26 cellular contexts compared by ENCODE assay signal in the genomic region with DNA sequence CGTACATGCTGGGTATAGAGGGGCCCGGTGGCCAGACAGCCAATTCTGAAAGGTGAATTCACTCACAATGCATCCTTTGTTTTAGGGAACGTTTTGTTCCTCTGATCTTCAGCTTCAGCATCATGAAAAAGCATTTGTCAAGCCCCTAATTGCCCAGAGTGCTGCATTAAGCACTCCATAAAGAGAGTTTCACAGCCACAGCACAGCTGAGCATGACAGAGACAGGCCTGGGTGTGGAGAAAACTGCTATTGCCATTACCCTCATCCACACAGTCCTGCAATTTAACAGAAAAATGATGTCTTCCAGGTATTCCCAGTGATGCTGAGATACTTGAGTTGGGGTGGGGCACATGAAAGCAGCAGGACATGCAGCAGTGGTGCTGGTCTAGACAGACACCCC. TPM values are rescaled to one million over a fixed set of nuclear protein-coding genes. Genes with fewer than 3 reads are reported as not detected.
DNase-seq lines count a peak whose midpoint lies in the region; ATAC-seq and TF ChIP-seq lines count a peak whose summit lies in the region.
"Had no signal": no experiment of that assay in that cellular context is flagged by ENCODE, and none has a peak within 500 bp of the region (broad histone marks: within the 10 kb centered on the region; RNA-seq: fewer than 3 reads in every experiment).

No MANE protein-coding gene starts in this region.

- CTCF ChIA-PET in RWPE1 (lab: Yijun Ruan, JAX), result no interaction called here

- H3F3A ChIP-seq in neural cell (ENCODE audit: insufficient read depth, low read length, poor library complexity, severe bottlenecking), result no peaks in the 10 kb centered on the region

- peaks cover 2% of the 10 kb centered on the region for H3K27me3 Mint-ChIP-seq in glutamatergic neuron (ENCODE audit: unreplicated experiment)
- H3K27me3 Mint-ChIP-seq in stimulated activated memory B cell treated with anti-CD40 and anti-IgM and Interleukin-4, amounts not matched to agents 10 μg/mL and 1 μg/mL and 100 μg/mL, for 72 hours, result no peaks in the 10 kb centered on the region
- H3K27me3 Mint-ChIP-seq: CD4-positive, alpha-beta memory T cell had no signal

- H3K4me3 Mint-ChIP-seq in glutamatergic neuron (ENCODE audit: unreplicated experiment), result no peak overlapping the region
- H3K4me3 Mint-ChIP-seq in stimulated activated memory B cell treated with anti-CD40 and anti-IgM and Interleukin-4, amounts not matched to agents 10 μg/mL and 1 μg/mL and 100 μg/mL, for 72 hours, result no peak overlapping the region
- H3K4me3 Mint-ChIP-seq: CD14-positive monocyte; CD4-positive, alpha-beta memory T cell; CD4-positive, CD25-positive, alpha-beta regulatory T cell; CD8-positive, alpha-beta memory T cell had no signal

- no peaks in the 10 kb centered on the region for H3K4me1 ChIP-seq in mesendoderm (ENCODE audit: control insufficient read depth, low read depth, low read length)
- H3K4me1 ChIP-seq: BE2C, BLaER1 had no signal

- DNase-seq in NCI-H526 (lab: John Stamatoyannopoulos, UW), result peak; percentile 1 to 8
- DNase-seq in NCI-H526 treated with DMSO at 0.1 percent for 48 hours (lab: John Stamatoyannopoulos, UW), result no peak
- no peak for DNase-seq in glutamatergic neuron
- no peak for DNase-seq in mesendoderm
- DNase-seq in KG1 (lab: John Stamatoyannopoulos, UW), result no peak
- DNase-seq in RWPE1 (ENCODE audit: low spot score), result no peak
- DNase-seq: 8988T; ACHN; BE2C; C1 segment of cervical spinal cord; CD4-positive, alpha-beta memory T cell; CD4-positive, CD25-positive, alpha-beta regulatory T cell; CD8-positive, alpha-beta memory T cell; COR-L47; DMS 273 treated with DMSO at 0.1 percent for 48 hours; DMS153; DMS53; DMS79; DND-41; EL; GDM1 had no signal

- no peak overlapping the region for H3K9ac ChIP-seq in mesendoderm (ENCODE audit: low read length)
- H3K9ac ChIP-seq in neural cell (ENCODE audit: low read length), result peak overlapping the region; percentile 16
- H3K9ac ChIP-seq: BLaER1 had no signal

- H4K5ac ChIP-seq in mesendoderm (ENCODE audit: low read length), result no peak overlapping the region

- no peak for TF ChIP-seq CTCF in glutamatergic neuron (IDR thresholded peaks at IDR 0.05; ENCODE audit: partially characterized antibody, unreplicated experiment)
- TF ChIP-seq CTCF in neural cell (IDR thresholded peaks at IDR 0.05; ENCODE audit: poor library complexity, severe bottlenecking), result no peak
- TF ChIP-seq CTCF in RWPE1 (conservative IDR thresholded peaks at IDR 0.05; ENCODE audit: low read depth), result no peak

- no peaks in the 10 kb centered on the region for H3K79me1 ChIP-seq in mesendoderm (ENCODE audit: low read length)

- H3K4me2 ChIP-seq in mesendoderm (ENCODE audit: low read length), result no peak overlapping the region
- H3K4me2 ChIP-seq in neural cell (ENCODE audit: low read length), result no peak overlapping the region
- H3K4me2 ChIP-seq: BLaER1 had no signal

- no peak overlapping the region for H4K8ac ChIP-seq in mesendoderm (ENCODE audit: low read depth, low read length)

- peaks cover 16% of the 10 kb centered on the region for H3K36me3 Mint-ChIP-seq in glutamatergic neuron (ENCODE audit: unreplicated experiment)
- peaks cover 4% of the 10 kb centered on the region for H3K36me3 Mint-ChIP-seq in stimulated activated memory B cell treated with anti-CD40 and anti-IgM and Interleukin-4, amounts not matched to agents 10 μg/mL and 1 μg/mL and 100 μg/mL, for 72 hours
- H3K36me3 Mint-ChIP-seq: CD14-positive monocyte; CD4-positive, alpha-beta memory T cell had no signal

- no peak overlapping the region for H2AK5ac ChIP-seq in mesendoderm (ENCODE audit: low read length)

- peaks cover 17% of the 10 kb centered on the region for H3K4me1 Mint-ChIP-seq in glutamatergic neuron (ENCODE audit: low read depth, unreplicated experiment)
- no peaks in the 10 kb centered on the region for H3K4me1 Mint-ChIP-seq in stimulated activated memory B cell treated with anti-CD40 and anti-IgM and Interleukin-4, amounts not matched to agents 10 μg/mL and 1 μg/mL and 100 μg/mL, for 72 hours
- H3K4me1 Mint-ChIP-seq: CD14-positive monocyte; CD4-positive, alpha-beta memory T cell; CD4-positive, CD25-positive, alpha-beta regulatory T cell; CD8-positive, alpha-beta memory T cell had no signal

- no peaks in the 10 kb centered on the region for H3K9me3 Mint-ChIP-seq in glutamatergic neuron (ENCODE audit: unreplicated experiment)
- H3K9me3 Mint-ChIP-seq in stimulated activated memory B cell treated with anti-CD40 and anti-IgM and Interleukin-4, amounts not matched to agents 10 μg/mL and 1 μg/mL and 100 μg/mL, for 72 hours, result peaks cover 8% of the 10 kb centered on the region
- H3K9me3 Mint-ChIP-seq: CD8-positive, alpha-beta memory T cell had no signal

- WGBS in mesendoderm (ENCODE audit: extremely low coverage, insufficient coverage, low lambda C conversion rate), result no CpG with 5 or more reads among the region's 3 CpGs

- no peaks in the 10 kb centered on the region for H4K20me1 ChIP-seq in neural cell (ENCODE audit: insufficient read depth)
- H4K20me1 ChIP-seq: BLaER1 had no signal

- no peaks in the 10 kb centered on the region for H3K9me2 ChIP-seq in neural cell (ENCODE audit: insufficient read depth, low read length)

- no peak overlapping the region for H3K56ac ChIP-seq in mesendoderm (ENCODE audit: low read length)

- H3K23ac ChIP-seq in mesendoderm (ENCODE audit: low read length), result no peak overlapping the region

- H2BK15ac ChIP-seq in mesendoderm (replicated peaks; ENCODE audit: low read depth), result no peak overlapping the region

- H2BK5ac ChIP-seq in mesendoderm (ENCODE audit: low read length), result no peak overlapping the region

- peak overlapping the region; percentile 17 for H2AFZ ChIP-seq in neural cell (ENCODE audit: low read depth, low read length)

- no peaks in the 10 kb centered on the region for H3K79me2 ChIP-seq in mesendoderm (ENCODE audit: control insufficient read depth, insufficient read depth, low read length)
- H3K79me2 ChIP-seq in neural cell (replicated peaks; ENCODE audit: insufficient read depth, low read length), result no peaks in the 10 kb centered on the region

- ATAC-seq in stimulated activated memory B cell treated with anti-CD40 and anti-IgM and Interleukin-4, amounts not matched to agents 10 μg/mL and 1 μg/mL and 100 μg/mL, for 72 hours, result no peak
- ATAC-seq: GM12878 had no signal

- H2BK120ac ChIP-seq in mesendoderm (ENCODE audit: low read depth, low read length), result no peak overlapping the region

- no peak overlapping the region for H3K4ac ChIP-seq in mesendoderm (ENCODE audit: low read depth, low read length)

- H3K27ac ChIP-seq in mesendoderm (ENCODE audit: low read depth, low read length), result peak overlapping the region; percentile 6
- peak overlapping the region; percentile 29 for H3K27ac ChIP-seq in neural cell (ENCODE audit: low read length)
- no peak overlapping the region for H3K27ac ChIP-seq in RWPE1
- H3K27ac ChIP-seq: BLaER1 had no signal

- H3K27ac Mint-ChIP-seq in glutamatergic neuron (ENCODE audit: unreplicated experiment), result peak overlapping the region; percentile 93
- H3K27ac Mint-ChIP-seq in stimulated activated memory B cell treated with anti-CD40 and anti-IgM and Interleukin-4, amounts not matched to agents 10 μg/mL and 1 μg/mL and 100 μg/mL, for 72 hours, result no peak overlapping the region
- H3K27ac Mint-ChIP-seq: CD14-positive monocyte; CD8-positive, alpha-beta memory T cell had no signal

- no peaks in the 10 kb centered on the region for H3K36me3 ChIP-seq in mesendoderm (ENCODE audit: control insufficient read depth, insufficient read depth, low read length)
- no peaks in the 10 kb centered on the region for H3K36me3 ChIP-seq in neural cell (ENCODE audit: insufficient read depth, low read length)
- H3K36me3 ChIP-seq: BE2C, BLaER1 had no signal

- peak; percentile 10 for TF ChIP-seq RAD21 in neural cell (conservative IDR thresholded peaks at IDR 0.05)

- H3K4me3 ChIP-seq in mesendoderm (ENCODE audit: low read length), result no peak overlapping the region
- H3K4me3 ChIP-seq in neural cell (ENCODE audit: low read length), result no peak overlapping the region
- H3K4me3 ChIP-seq: BLaER1, GM12878 had no signal

- H3K18ac ChIP-seq in mesendoderm (ENCODE audit: low read length), result no peak overlapping the region

- no peak for TF ChIP-seq EP300 in neural cell (conservative IDR thresholded peaks at IDR 0.05; ENCODE audit: poor library complexity, severe bottlenecking)

- H3K27me3 ChIP-seq in mesendoderm (ENCODE audit: insufficient read depth, low read length, poor library complexity) (no peaks in the 10 kb centered on the region), neural cell (ENCODE audit: insufficient read depth, low read depth, low read length) (no peaks in the 10 kb centered on the region)
- H3K27me3 ChIP-seq: BE2C, BLaER1 had no signal

- POLR2A ChIA-PET in RWPE1 (lab: Yijun Ruan, JAX; ENCODE audit: low non-redundant PET), result no interaction called here

- no peaks in the 10 kb centered on the region for H3K9me3 ChIP-seq in neural cell (ENCODE audit: low read length)
- H3K9me3 ChIP-seq: BE2C had no signal

TF ChIP-seq in neural cell, 6 proteins besides CTCF, POLR2A, EP300 and RAD21 (continues in another document):
- TF ChIP-seq, protein P1, sequence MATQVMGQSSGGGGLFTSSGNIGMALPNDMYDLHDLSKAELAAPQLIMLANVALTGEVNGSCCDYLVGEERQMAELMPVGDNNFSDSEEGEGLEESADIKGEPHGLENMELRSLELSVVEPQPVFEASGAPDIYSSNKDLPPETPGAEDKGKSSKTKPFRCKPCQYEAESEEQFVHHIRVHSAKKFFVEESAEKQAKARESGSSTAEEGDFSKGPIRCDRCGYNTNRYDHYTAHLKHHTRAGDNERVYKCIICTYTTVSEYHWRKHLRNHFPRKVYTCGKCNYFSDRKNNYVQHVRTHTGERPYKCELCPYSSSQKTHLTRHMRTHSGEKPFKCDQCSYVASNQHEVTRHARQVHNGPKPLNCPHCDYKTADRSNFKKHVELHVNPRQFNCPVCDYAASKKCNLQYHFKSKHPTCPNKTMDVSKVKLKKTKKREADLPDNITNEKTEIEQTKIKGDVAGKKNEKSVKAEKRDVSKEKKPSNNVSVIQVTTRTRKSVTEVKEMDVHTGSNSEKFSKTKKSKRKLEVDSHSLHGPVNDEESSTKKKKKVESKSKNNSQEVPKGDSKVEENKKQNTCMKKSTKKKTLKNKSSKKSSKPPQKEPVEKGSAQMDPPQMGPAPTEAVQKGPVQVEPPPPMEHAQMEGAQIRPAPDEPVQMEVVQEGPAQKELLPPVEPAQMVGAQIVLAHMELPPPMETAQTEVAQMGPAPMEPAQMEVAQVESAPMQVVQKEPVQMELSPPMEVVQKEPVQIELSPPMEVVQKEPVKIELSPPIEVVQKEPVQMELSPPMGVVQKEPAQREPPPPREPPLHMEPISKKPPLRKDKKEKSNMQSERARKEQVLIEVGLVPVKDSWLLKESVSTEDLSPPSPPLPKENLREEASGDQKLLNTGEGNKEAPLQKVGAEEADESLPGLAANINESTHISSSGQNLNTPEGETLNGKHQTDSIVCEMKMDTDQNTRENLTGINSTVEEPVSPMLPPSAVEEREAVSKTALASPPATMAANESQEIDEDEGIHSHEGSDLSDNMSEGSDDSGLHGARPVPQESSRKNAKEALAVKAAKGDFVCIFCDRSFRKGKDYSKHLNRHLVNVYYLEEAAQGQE (IDR thresholded peaks at IDR 0.05; ENCODE audit: borderline replicate concordance), result peak; percentile 39

RNA-seq across cellular contexts. Expression of gene BACH2, which starts 39.9 kb away (rescaled TPM):
- 96.4 TPM for total RNA-seq in glutamatergic neuron (ENCODE audit: unreplicated experiment)
- 1.8 TPM for polyA plus RNA-seq in mesendoderm (2013, experiment 1 of 2)
- 2.1 TPM for polyA plus RNA-seq in mesendoderm (2013, experiment 2 of 2)
- polyA plus RNA-seq in neural cell, result 45.5 and 52.7 TPM in 2 replicates
- 144 and 154 TPM in 2 replicates for polyA minus RNA-seq in neural cell

Comparison
In these comparisons a context has a peak if more than half of its experiments do, and no peak if none do; other contexts are left out.
1. DNase-seq: peak in NCI-H526 (2 of 2); none in NCI-H526 treated with DMSO at 0.1 percent for 48 hours (single experiment), glutamatergic neuron (single experiment), mesendoderm (single experiment), KG1 (single experiment) and RWPE1 (single experiment).